In genomic region chr7:148026713-148027112, GRCh38 we compare ENCODE assay signal across 21 cellular contexts.
"Had no signal": no experiment of that assay in that cellular context is flagged by ENCODE, and none has a peak within 500 bp of the region (broad histone marks: within the 10 kb centered on the region; RNA-seq: fewer than 3 reads in every experiment).

No MANE protein-coding gene starts in this region.

- H3K36me3 ChIP-seq: SJSA1 had no signal

- ATAC-seq: K562 had no signal

- H3K4me3 Mint-ChIP-seq: IgD-negative memory B cell had no signal

- H3K4me3 ChIP-seq: K562, SJSA1, SK-N-MC had no signal

- H3K27me3 Mint-ChIP-seq: IgD-negative memory B cell had no signal

- H3K27ac Mint-ChIP-seq: IgD-negative memory B cell had no signal

- H3K27ac ChIP-seq: HL-60, SJSA1, SK-N-MC had no signal

- H3K27me3 ChIP-seq: SJSA1 had no signal

- H3K4me1 ChIP-seq: SJSA1 had no signal

- DNase-seq: MV-4-11, NCI-H1048, NCI-H1105, NCI-H1417, NCI-H1436 treated with DMSO at 0.1 percent for 48 hours, NCI-H1694, NCI-H187 treated with DMSO at 0.1 percent for 48 hours, NCI-H2029 treated with DMSO at 0.1 percent for 48 hours, NCI-H2171 treated with DMSO at 0.1 percent for 48 hours, NCI-H345, NCI-H524, NCI-H526 treated with DMSO at 0.1 percent for 48 hours, NCI-H748 treated with DMSO at 0.1 percent for 48 hours, Right ventricle myocardium superior, RPMI8226, SIG-M5 had no signal

- H3K4me1 Mint-ChIP-seq: IgD-negative memory B cell had no signal
